Comparison of ENCODE assay signal across 31 cellular contexts in genomic region chr4:89273741-89274141, GRCh38. TPM values are rescaled to one million over a fixed set of nuclear protein-coding genes. Genes with fewer than 3 reads are reported as not detected.
DNase-seq lines count a peak whose midpoint lies in the region; ATAC-seq and TF ChIP-seq lines count a peak whose summit lies in the region.
"Had no signal": no experiment of that assay in that cellular context is flagged by ENCODE, and none has a peak within 500 bp of the region (broad histone marks: within the 10 kb centered on the region; RNA-seq: fewer than 3 reads in every experiment).

No MANE protein-coding gene starts in this region.

- no peak overlapping the region for H3K4me3 Mint-ChIP-seq in activated T-cell treated with anti-CD3 and anti-CD28 coated beads, Interleukin-2, amount 50 U/mL, for 72 hours
- H3K4me3 Mint-ChIP-seq: activated CD4-positive, alpha-beta memory T cell treated with anti-CD3 and anti-CD28 coated beads for 36 hours; activated naive CD4-positive, alpha-beta T cell treated with anti-CD3 and anti-CD28 coated beads, Interleukin-2, amount 10 ng/mL, durations not matched to agents 7 days and 5 days; neural progenitor cell; stimulated activated naive CD8-positive, alpha-beta T cell treated with anti-CD3 and anti-CD28 coated beads, Interleukin-15, amount 100 ng/mL, for 72 hours; T-helper 1 cell treated with Interleukin-12 subunit alpha and Interleukin-12 subunit beta and Interleukin-4 antibody, amounts not matched to agents 30 μg/mL and 1 μg/mL, for 36 hours had no signal

- H3K27ac Mint-ChIP-seq in activated T-cell treated with anti-CD3 and anti-CD28 coated beads, Interleukin-2, amount 50 U/mL, for 72 hours, result peak overlapping the region; percentile 5
- H3K27ac Mint-ChIP-seq: activated CD4-positive, alpha-beta memory T cell treated with anti-CD3 and anti-CD28 coated beads for 36 hours; activated naive CD4-positive, alpha-beta T cell treated with anti-CD3 and anti-CD28 coated beads, Interleukin-2, amount 10 ng/mL, durations not matched to agents 7 days and 5 days; neural progenitor cell; stimulated activated naive CD8-positive, alpha-beta T cell treated with anti-CD3 and anti-CD28 coated beads, Interleukin-15, amount 100 ng/mL, for 72 hours; T-helper 1 cell treated with Interleukin-12 subunit alpha and Interleukin-12 subunit beta and Interleukin-4 antibody, amounts not matched to agents 30 μg/mL and 1 μg/mL, for 36 hours had no signal

- H3K27me3 Mint-ChIP-seq in activated T-cell treated with anti-CD3 and anti-CD28 coated beads, Interleukin-2, amount 50 U/mL, for 72 hours (ENCODE audit: low read depth), result no peaks in the 10 kb centered on the region
- H3K27me3 Mint-ChIP-seq: activated CD4-positive, alpha-beta memory T cell treated with anti-CD3 and anti-CD28 coated beads for 36 hours; activated naive CD4-positive, alpha-beta T cell treated with anti-CD3 and anti-CD28 coated beads, Interleukin-2, amount 10 ng/mL, durations not matched to agents 7 days and 5 days; stimulated activated naive CD8-positive, alpha-beta T cell treated with anti-CD3 and anti-CD28 coated beads, Interleukin-15, amount 100 ng/mL, for 72 hours had no signal

- H3K4me1 ChIP-seq in mucosa of descending colon (ENCODE audit: low read depth), result peaks cover 3% of the 10 kb centered on the region
- H3K4me1 ChIP-seq: gastrocnemius medialis, neural progenitor cell had no signal

- H3K4me1 Mint-ChIP-seq in activated T-cell treated with anti-CD3 and anti-CD28 coated beads, Interleukin-2, amount 50 U/mL, for 72 hours (ENCODE audit: low read depth), result peaks cover 51% of the 10 kb centered on the region
- H3K4me1 Mint-ChIP-seq: neural progenitor cell had no signal

- no peaks in the 10 kb centered on the region for H3K36me3 ChIP-seq in mucosa of descending colon (ENCODE audit: low read depth)
- H3K36me3 ChIP-seq: brain microvascular endothelial cell, gastrocnemius medialis, neural progenitor cell, pancreas, spleen had no signal

- intact Hi-C loops in mucosa of descending colon (cut with DNase I, micrococcal nuclease), result no loop called here

- peak in 1 of 2 donors; percentile 41 for ATAC-seq in activated T-cell treated with anti-CD3 and anti-CD28 coated beads, Interleukin-2, amount 50 U/mL, for 72 hours (replicated peaks in 1 of 2)
- peak; percentile 42 for ATAC-seq in mucosa of descending colon
- ATAC-seq: activated CD4-positive, CD25-positive, alpha-beta regulatory T cell treated with anti-CD3 and anti-CD28 coated beads, Interleukin-2, amount 50 U/mL, for 24 hours; gastrocnemius medialis; SK-N-SH treated with all-trans-retinoic acid at 6 μM for 48 hours; stimulated activated naive CD8-positive, alpha-beta T cell treated with anti-CD3 and anti-CD28 coated beads, Interleukin-15, amount 100 ng/mL, for 72 hours had no signal

- peaks cover 5 to 7% of the 10 kb centered on the region in 2 donors for H3K36me3 Mint-ChIP-seq in activated T-cell treated with anti-CD3 and anti-CD28 coated beads, Interleukin-2, amount 50 U/mL, for 72 hours (ENCODE audit: insufficient read depth in 2 of 2)
- H3K36me3 Mint-ChIP-seq: neural progenitor cell had no signal

- no peaks in the 10 kb centered on the region for H3K9me3 Mint-ChIP-seq in activated T-cell treated with anti-CD3 and anti-CD28 coated beads, Interleukin-2, amount 50 U/mL, for 72 hours
- H3K9me3 Mint-ChIP-seq: activated CD4-positive, alpha-beta memory T cell treated with anti-CD3 and anti-CD28 coated beads for 36 hours; activated naive CD4-positive, alpha-beta T cell treated with anti-CD3 and anti-CD28 coated beads, Interleukin-2, amount 10 ng/mL, durations not matched to agents 7 days and 5 days; neural progenitor cell had no signal

- no peak for TF ChIP-seq CTCF in mucosa of descending colon (IDR thresholded peaks at IDR 0.05)

- H3K9me3 ChIP-seq in mucosa of descending colon, result no peaks in the 10 kb centered on the region
- H3K9me3 ChIP-seq: gastrocnemius medialis, pancreas, spleen had no signal

- DNase-seq in activated T-cell treated with anti-CD3 and anti-CD28 coated beads, Interleukin-2, amount 50 U/mL, for 72 hours, result no peak
- DNase-seq in activated T-cell treated with anti-CD3 and anti-CD28 coated beads for 4 hours, result no peak
- DNase-seq in M059J (ENCODE audit: low read depth), result peak; percentile 18
- DNase-seq in SHP77 (lab: John Stamatoyannopoulos, UW), result peak; percentile 41 to 46
- no peak for DNase-seq in mucosa of descending colon
- no peak for DNase-seq in inferior parietal cortex (ENCODE audit: extremely low spot score)
- no peak for DNase-seq in OCI-M1 (lab: John Stamatoyannopoulos, UW)
- no peak for DNase-seq in kidney tubule cell (ENCODE audit: low spot score)
- DNase-seq: activated CD4-positive, alpha-beta memory T cell treated with anti-CD3 and anti-CD28 coated beads for 36 hours; activated CD8-positive, alpha-beta memory T cell treated with anti-CD3 and anti-CD28 coated beads, Interleukin-2, amount 50 U/mL, for 4 hours; activated naive CD4-positive, alpha-beta T cell treated with anti-CD3 and anti-CD28 coated beads, Interleukin-2, amount 10 ng/mL, durations not matched to agents 7 days and 5 days; amniotic stem cell; brain microvascular endothelial cell; dorsolateral prefrontal cortex; gastrocnemius medialis; left cardiac atrium; mesendoderm; NCI-H1092 treated with DMSO at 0.1 percent for 48 hours; NCI-H1694 treated with DMSO at 0.1 percent for 48 hours; NCI-H774; pancreas; retina; spleen; stimulated activated CD4-positive, alpha-beta T cell treated with anti-CD3 and anti-CD28 coated beads, Interleukin-2, amount 100 ng/mL, for 24 hours; stimulated activated CD8-positive, alpha-beta memory T cell treated with anti-CD3 and anti-CD28 coated beads, Interleukin-4, amount 100 ng/mL, for 48 hours; stimulated activated naive CD8-positive, alpha-beta T cell treated with anti-CD3 and anti-CD28 coated beads, Interleukin-15, amount 100 ng/mL, for 72 hours had no signal

- no peak overlapping the region for H3K4me3 ChIP-seq in mucosa of descending colon
- H3K4me3 ChIP-seq: dorsolateral prefrontal cortex, gastrocnemius medialis, hepatocyte, neural progenitor cell, pancreas, spleen had no signal

RNA-seq across cellular contexts. Expression of gene GPRIN3, which starts 33.9 kb away (rescaled TPM):
- 10 to 100 TPM; 19.9 to 32.3 TPM for total RNA-seq in activated T-cell treated with anti-CD3 and anti-CD28 coated beads, Interleukin-2, amount 50 U/mL, for 72 hours
- 0.05 and 0.25 TPM in 2 replicates for total RNA-seq in M059J (2014; rRNA removed; shearing (Covaris generic))
- 10 to 100 TPM in 2 of 3 donors, 1 to 10 TPM in 1; 6.0 to 23.8 (median 23.7) TPM for total RNA-seq in mucosa of descending colon

Comparison
In these comparisons a context has a peak if more than half of its experiments do, and no peak if none do; other contexts are left out.
1. DNase-seq: peak in M059J (single experiment) and SHP77 (2 of 2); none in activated T-cell treated with anti-CD3 and anti-CD28 coated beads, Interleukin-2, amount 50 U/mL, for 72 hours (0 of 2), activated T-cell treated with anti-CD3 and anti-CD28 coated beads for 4 hours (single experiment), mucosa of descending colon (0 of 3), inferior parietal cortex (single experiment), OCI-M1 (single experiment) and kidney tubule cell (single experiment).